8 cellular contexts compared by ENCODE assay signal in genomic region chr18:8084160-8084559, GRCh38.
DNase-seq lines count a peak whose midpoint lies in the region; ATAC-seq and TF ChIP-seq lines count a peak whose summit lies in the region.

No MANE protein-coding gene starts in this region.

- H3K4me3 Mint-ChIP-seq in activated CD8-positive, alpha-beta T cell treated with anti-CD3 and anti-CD28 coated beads for 36 hours = no peak overlapping the region
- H3K4me3 Mint-ChIP-seq in activated CD8-positive, alpha-beta T cell treated with anti-CD3 and anti-CD28 coated beads, Interleukin-2, amount 10 ng/mL, durations not matched to agents 7 days and 5 days = no peak overlapping the region

- intact Hi-C loops in activated CD8-positive, alpha-beta T cell treated with anti-CD3 and anti-CD28 coated beads for 36 hours (cut with micrococcal nuclease) = no loop called here

- peak; percentile 2 for DNase-seq in activated CD8-positive, alpha-beta T cell treated with anti-CD3 and anti-CD28 coated beads for 36 hours
- DNase-seq in activated CD8-positive, alpha-beta T cell treated with anti-CD3 and anti-CD28 coated beads, Interleukin-2, amount 10 ng/mL, durations not matched to agents 7 days and 5 days = no peak
- DNase-seq in NCI-H82 (lab: John Stamatoyannopoulos, UW) = peak; percentile 79
- DNase-seq in fibroblast of peridontal ligament (ENCODE audit: extremely low read depth) = peak; percentile 64
- no peak for DNase-seq in stimulated activated CD4-positive, alpha-beta T cell treated with anti-CD3 and anti-CD28 coated beads, Interleukin-4, amount 100 ng/mL, for 1 hour

- CTCF ChIA-PET in activated CD8-positive, alpha-beta T cell treated with anti-CD3 and anti-CD28 coated beads for 36 hours (lab: Charles Lee) = no interaction called here
- CTCF ChIA-PET in activated CD8-positive, alpha-beta T cell treated with anti-CD3 and anti-CD28 coated beads, Interleukin-2, amount 10 ng/mL, durations not matched to agents 7 days and 5 days (lab: Charles Lee) = no interaction called here

- H3K27me3 ChIP-seq in parathyroid adenoma (ENCODE audit: control insufficient read depth, insufficient read depth, low read length) = no peaks in the 10 kb centered on the region

- no peak overlapping the region for H3K4me2 ChIP-seq in parathyroid adenoma (ENCODE audit: low read length)

- H3K4me1 Mint-ChIP-seq in activated CD8-positive, alpha-beta T cell treated with anti-CD3 and anti-CD28 coated beads for 36 hours (ENCODE audit: low read depth) = no peaks in the 10 kb centered on the region
- H3K4me1 Mint-ChIP-seq in activated CD8-positive, alpha-beta T cell treated with anti-CD3 and anti-CD28 coated beads, Interleukin-2, amount 10 ng/mL, durations not matched to agents 7 days and 5 days (ENCODE audit: low read depth) = no peaks in the 10 kb centered on the region

- no peaks in the 10 kb centered on the region for H3K36me3 Mint-ChIP-seq in activated CD8-positive, alpha-beta T cell treated with anti-CD3 and anti-CD28 coated beads for 36 hours (ENCODE audit: low read depth)
- H3K36me3 Mint-ChIP-seq in activated CD8-positive, alpha-beta T cell treated with anti-CD3 and anti-CD28 coated beads, Interleukin-2, amount 10 ng/mL, durations not matched to agents 7 days and 5 days (ENCODE audit: low read depth) = no peaks in the 10 kb centered on the region

- no peaks in the 10 kb centered on the region for H3K9me3 Mint-ChIP-seq in activated CD8-positive, alpha-beta T cell treated with anti-CD3 and anti-CD28 coated beads for 36 hours
- no peaks in the 10 kb centered on the region for H3K9me3 Mint-ChIP-seq in activated CD8-positive, alpha-beta T cell treated with anti-CD3 and anti-CD28 coated beads, Interleukin-2, amount 10 ng/mL, durations not matched to agents 7 days and 5 days (ENCODE audit: insufficient read depth)

- H3K27ac ChIP-seq in parathyroid adenoma = no peak overlapping the region

- H3K9ac ChIP-seq in parathyroid adenoma = no peak overlapping the region

- POLR2A ChIA-PET in activated CD8-positive, alpha-beta T cell treated with anti-CD3 and anti-CD28 coated beads for 36 hours (lab: Charles Lee) = no interaction called here
- POLR2A ChIA-PET in activated CD8-positive, alpha-beta T cell treated with anti-CD3 and anti-CD28 coated beads, Interleukin-2, amount 10 ng/mL, durations not matched to agents 7 days and 5 days (lab: Charles Lee) = no interaction called here

- no peak for ATAC-seq in activated CD8-positive, alpha-beta T cell treated with anti-CD3 and anti-CD28 coated beads for 36 hours
- ATAC-seq in activated CD8-positive, alpha-beta T cell treated with anti-CD3 and anti-CD28 coated beads, Interleukin-2, amount 10 ng/mL, durations not matched to agents 7 days and 5 days = no peak
- ATAC-seq in GM21619 (IDR thresholded peaks at IDR 0.05; ENCODE audit: unreplicated experiment) (no peak), HG03457 (IDR thresholded peaks at IDR 0.05; ENCODE audit: unreplicated experiment) (no peak)

- H3K27me3 Mint-ChIP-seq in activated CD8-positive, alpha-beta T cell treated with anti-CD3 and anti-CD28 coated beads for 36 hours = no peaks in the 10 kb centered on the region
- H3K27me3 Mint-ChIP-seq in activated CD8-positive, alpha-beta T cell treated with anti-CD3 and anti-CD28 coated beads, Interleukin-2, amount 10 ng/mL, durations not matched to agents 7 days and 5 days (ENCODE audit: low read depth) = no peaks in the 10 kb centered on the region

- H3K4me1 ChIP-seq in parathyroid adenoma = peaks cover 2% of the 10 kb centered on the region

- no peaks in the 10 kb centered on the region for H3K36me3 ChIP-seq in parathyroid adenoma (ENCODE audit: control insufficient read depth, insufficient read depth, low read length)

- no peak overlapping the region for H3K4me3 ChIP-seq in parathyroid adenoma (ENCODE audit: low read depth, low read length)

- no peak overlapping the region for H2AFZ ChIP-seq in parathyroid adenoma

- no peaks in the 10 kb centered on the region for H3K9me3 ChIP-seq in parathyroid adenoma (ENCODE audit: control insufficient read depth, low read length)

- no peaks in the 10 kb centered on the region for H3K79me2 ChIP-seq in parathyroid adenoma

- peak; percentile 18 for TF ChIP-seq CTCF in activated CD8-positive, alpha-beta T cell treated with anti-CD3 and anti-CD28 coated beads for 36 hours (IDR thresholded peaks at IDR 0.05)
- TF ChIP-seq CTCF in parathyroid adenoma (IDR thresholded peaks at IDR 0.05) = peak; percentile 22

- no peak overlapping the region for H3K27ac Mint-ChIP-seq in activated CD8-positive, alpha-beta T cell treated with anti-CD3 and anti-CD28 coated beads for 36 hours
- no peak overlapping the region for H3K27ac Mint-ChIP-seq in activated CD8-positive, alpha-beta T cell treated with anti-CD3 and anti-CD28 coated beads, Interleukin-2, amount 10 ng/mL, durations not matched to agents 7 days and 5 days

Comparison
In these comparisons a context has a peak if more than half of its experiments do, and no peak if none do; other contexts are left out.
1. DNase-seq: peak in activated CD8-positive, alpha-beta T cell treated with anti-CD3 and anti-CD28 coated beads for 36 hours (single experiment), NCI-H82 (single experiment) and fibroblast of peridontal ligament (single experiment); none in activated CD8-positive, alpha-beta T cell treated with anti-CD3 and anti-CD28 coated beads, Interleukin-2, amount 10 ng/mL, durations not matched to agents 7 days and 5 days (single experiment) and stimulated activated CD4-positive, alpha-beta T cell treated with anti-CD3 and anti-CD28 coated beads, Interleukin-4, amount 100 ng/mL, for 1 hour (single experiment).